Comparison of ENCODE assay signal across 9 cellular contexts in genomic region chr19:46862504-46862835, GRCh38. TPM values are rescaled to one million over a fixed set of nuclear protein-coding genes. Genes with fewer than 3 reads are reported as not detected.
A peak's percentile ranks its signal among the peaks of the same experiment; 100 is the strongest.
DNase-seq lines count a peak whose midpoint lies in the region; ATAC-seq, FAIRE-seq and TF ChIP-seq lines count a peak whose summit lies in the region.
"Had no signal": no experiment of that assay in that cellular context is flagged by ENCODE, and none has a peak within 500 bp of the region (broad histone marks: within the 10 kb centered on the region; RNA-seq: fewer than 3 reads in every experiment).

No MANE protein-coding gene starts in this region.

- no peak overlapping the region for H2AFZ ChIP-seq in GM12878 (ENCODE audit: control insufficient read depth, low read depth, low read length)

- peaks cover 65% of the 10 kb centered on the region for H3K79me2 ChIP-seq in GM12878 (ENCODE audit: control insufficient read depth, insufficient read depth, low read length)

- TF ChIP-seq EP300 in GM12878 (IDR thresholded peaks at IDR 0.05; ENCODE audit: borderline replicate concordance in 1 of 2, control insufficient read depth in 1 of 2, low read depth in 2 of 2, low read length in 2 of 2), result no peak

- SMC1A ChIA-PET in GM12878 (lab: Charles Lee; ENCODE audit: uncharacterized antibody, unreplicated experiment), result interaction anchor here (0.8 to 2.5 kb wide), 7 partner anchors 23 to 173 kb away, joined by 3 to 11 read pairs (median 4); no protein-coding TSS in a partner anchor

- peak overlapping the region; percentile 75 for H3K4me2 ChIP-seq in GM12878 (ENCODE audit: control insufficient read depth, insufficient read depth)

- no peak for TF ChIP-seq RAD21 in GM12878 (IDR thresholded peaks at IDR 0.05; ENCODE audit: insufficient read depth, low read depth, low read length)

- WGBS in GM12878 (ENCODE audit: insufficient coverage, insufficient replicate concordance, low lambda C conversion rate, missing lambda C conversion rate), result 64% methylated on average over 9 of the region's 9 CpGs
- 53% methylated on average over 9 of the region's 9 CpGs for WGBS in thymus

- no peak for DNase-seq in GM12878 (ENCODE audit: low read depth, low spot score)
- peak in 1 of 2 donors; percentile 26 for DNase-seq in left lung
- DNase-seq in NCI-H82 (lab: John Stamatoyannopoulos, UW), result no peak
- DNase-seq: T1000 had no signal

- H3K4me3 ChIP-seq in HUES48 (ENCODE audit: low read depth, low read length), result peak overlapping the region; percentile 91
- peak overlapping the region; percentile 77 for H3K4me3 ChIP-seq in GM12878
- H3K4me3 ChIP-seq in left lung, result peak overlapping the region; percentile 74 to 88
- H3K4me3 ChIP-seq in thymus (ENCODE audit: low read length), result peak overlapping the region; percentile 76

- no peak for ATAC-seq in GM12878
- no peak for ATAC-seq in left lung
- ATAC-seq in HG03039 (IDR thresholded peaks at IDR 0.05; ENCODE audit: unreplicated experiment), result no peak
- ATAC-seq in GM21825 (IDR thresholded peaks at IDR 0.05; ENCODE audit: unreplicated experiment), result no peak
- ATAC-seq in HG02938 (IDR thresholded peaks at IDR 0.05; ENCODE audit: unreplicated experiment), result no peak

- in situ Hi-C loops in GM12878 (cut with MboI), result no loop called here

- H4K20me1 ChIP-seq in GM12878 (ENCODE audit: control insufficient read depth, insufficient read depth), result peaks cover 6% of the 10 kb centered on the region

- TF ChIP-seq POLR2A in GM12878 (IDR thresholded peaks at IDR 0.05; ENCODE audit: low read depth, low read length), result no peak

- BruUV-seq in GM12878 (replicated peaks; lab: Mats Ljungman, UMichigan), result no TSS peak

- no peak overlapping the region for H3K27ac ChIP-seq in HUES48 (ENCODE audit: low read depth, low read length)
- peak overlapping the region; percentile 68 for H3K27ac ChIP-seq in GM12878 (ENCODE audit: control insufficient read depth, insufficient read depth)
- H3K27ac ChIP-seq in left lung, result peak overlapping the region; percentile 94 to 98
- no peak overlapping the region for H3K27ac ChIP-seq in thymus (ENCODE audit: low read depth)

- H3K9ac ChIP-seq in HUES48 (ENCODE audit: low read depth, low read length), result no peak overlapping the region
- H3K9ac ChIP-seq in GM12878 (ENCODE audit: control insufficient read depth, insufficient read depth, low read length), result peak overlapping the region; percentile 86

- RAD21 ChIA-PET in GM12878 (lab: Charles Lee; ENCODE audit: unreplicated experiment), result interaction anchor here (0.6 to 2.7 kb wide), 6 partner anchors 30 to 1093 kb away, joined by 3 to 11 read pairs (median 4); no protein-coding TSS in a partner anchor

- H3K27me3 ChIP-seq in HUES48 (ENCODE audit: control insufficient read depth, insufficient read depth, low read length), result no peaks in the 10 kb centered on the region
- H3K27me3 ChIP-seq in GM12878 (replicated peaks in 1 of 2; ENCODE audit: control insufficient read depth in 2 of 2, insufficient read depth in 2 of 2, low read length in 1 of 2), result no peaks in the 10 kb centered on the region
- H3K27me3 ChIP-seq in left lung, result no peaks in the 10 kb centered on the region
- H3K27me3 ChIP-seq in thymus (ENCODE audit: control insufficient read depth, insufficient read depth), result no peaks in the 10 kb centered on the region

- POLR2A ChIA-PET in GM12878 (lab: Charles Lee), result interaction anchor here (0.5 to 1.6 kb wide), 5 partner anchors 11 to 663 kb away, joined by 3 to 8 read pairs (median 4); no protein-coding TSS in a partner anchor

- H3K9me3 ChIP-seq in HUES48 (ENCODE audit: control insufficient read depth, insufficient read depth, low read length), result no peaks in the 10 kb centered on the region
- H3K9me3 ChIP-seq in GM12878 (replicated peaks; ENCODE audit: control insufficient read depth, insufficient read depth, low read length), result no peaks in the 10 kb centered on the region
- no peaks in the 10 kb centered on the region for H3K9me3 ChIP-seq in left lung
- H3K9me3 ChIP-seq in thymus (ENCODE audit: control insufficient read depth), result no peaks in the 10 kb centered on the region

- H3K36me3 ChIP-seq in HUES48 (ENCODE audit: control insufficient read depth, insufficient read depth, low read length), result no peaks in the 10 kb centered on the region
- H3K36me3 ChIP-seq in GM12878 (ENCODE audit: control insufficient read depth in 2 of 2, insufficient read depth in 2 of 2, low read length in 1 of 2), result no peaks in the 10 kb centered on the region; a peak in 1 of 4 replicates
- no peaks in the 10 kb centered on the region for H3K36me3 ChIP-seq in left lung
- H3K36me3 ChIP-seq in thymus (ENCODE audit: control insufficient read depth, insufficient read depth), result no peaks in the 10 kb centered on the region

- CTCF ChIA-PET in GM12878 (lab: Yijun Ruan, JAX), result interaction anchor here (0.8 to 3.0 kb wide), 7 partner anchors 55 to 150 kb away, joined by 3 to 20 read pairs (median 4); no protein-coding TSS in a partner anchor

- no peak for FAIRE-seq in GM12878 (lab: Jason Lieb, UNC)

- H3K4me1 ChIP-seq in HUES48 (ENCODE audit: control insufficient read depth, insufficient read depth, low read length) (peaks cover 44% of the 10 kb centered on the region), GM12878 (ENCODE audit: control insufficient read depth, insufficient read depth, low read length) (peaks cover 5% of the 10 kb centered on the region; the same call in 1 of the 2 replicates), left lung (peaks cover 17 to 69% of the 10 kb centered on the region in 2 donors), thymus (ENCODE audit: control insufficient read depth, insufficient read depth, low read length) (peaks cover 15% of the 10 kb centered on the region)

- TF ChIP-seq CTCF in GM12878 (IDR thresholded peaks at IDR 0.05 in 2 of 3, conservative IDR thresholded peaks at IDR 0.05 in 1 of 3; ENCODE audit: control insufficient read depth in 2 of 3, extremely low read depth in 1 of 3, insufficient read depth in 1 of 3, low read depth in 3 of 3, low read length in 3 of 3), result no peak
- TF ChIP-seq CTCF in left lung (IDR thresholded peaks at IDR 0.05), result no peak

- intact Hi-C loops in GM12878 (cut with micrococcal nuclease; ENCODE audit: unreplicated experiment) (no loop called here), left lung (cut with DNase I) (loop anchor here in 1 of 2 donors (10.0 kb wide), 1 partner anchor 52 kb away; no protein-coding TSS in a partner anchor)

TF ChIP-seq in GM12878, 131 proteins besides CTCF, POLR2A, EP300 and RAD21:
- TF ChIP-seq CBX3 (IDR thresholded peaks at IDR 0.05; ENCODE audit: borderline replicate concordance, low read depth) (no peak), GATAD2B (conservative IDR thresholded peaks at IDR 0.05; ENCODE audit: low read depth) (no peak), NBN (IDR thresholded peaks at IDR 0.05) (no peak), CHD1 (IDR thresholded peaks at IDR 0.05; ENCODE audit: low read depth, low read length) (no peak), ZNF217 (IDR thresholded peaks at IDR 0.05) (no peak), FOXK2 (IDR thresholded peaks at IDR 0.05) (no peak), ZBED1 (IDR thresholded peaks at IDR 0.05; ENCODE audit: borderline replicate concordance) (no peak)
TF ChIP-seq in GM12878: peak in this region for 0.

RNA-seq across cellular contexts. Expression of gene ARHGAP35, which starts 1.7 kb away (rescaled TPM):
- 43.6 and 43.9 TPM in 2 replicates for total RNA-seq in GM12878 (2013; cell fraction: nucleolus; rRNA removed)
- 14.8 and 16.0 TPM in 2 replicates for total RNA-seq in GM12878 (2014; rRNA removed)
- 16.2 and 17.6 TPM in 2 replicates for total RNA-seq in GM12878 (2014; rRNA removed; fragmentation: Illumina TruSeq; extraction: Trizol)
- 28.0 and 29.9 TPM in 2 replicates for total RNA-seq in GM12878 (2021)
- 6.8 TPM for polyA plus RNA-seq in GM12878 (2011; ENCODE audit: low read depth)
- polyA plus RNA-seq in GM12878 (2011; rRNA removed), result 8.4 and 11.8 TPM in 2 replicates
- polyA plus RNA-seq in GM12878 (2011; cell fraction: cytosol; rRNA removed), result 8.6 and 9.5 TPM in 2 replicates
- 13.4 and 16.9 TPM in 2 replicates for polyA plus RNA-seq in GM12878 (2011; cell fraction: nucleus; rRNA removed)
- polyA plus RNA-seq in GM12878 (2012), result 11.4 and 11.7 TPM in 2 replicates
- 15.3 and 18.6 TPM in 2 replicates for polyA plus RNA-seq in GM12878 (2014; fragmentation: Illumina TruSeq; extraction: Trizol)
- under 1 TPM; 0.85 to 0.95 TPM for polyA plus RNA-seq in GM12878 (2014; fragmentation: Nextera tagmentation; extraction: Ambion mirVana)
- polyA plus RNA-seq in GM12878 (2014; rRNA removed), result 11.3 and 13.6 TPM in 2 replicates
- polyA plus RNA-seq in GM12878 (2016; fragmentation: Nextera tagmentation; extraction: Ambion mirVana), result 1 to 10 TPM; 5.7 to 6.1 TPM
- polyA minus RNA-seq in GM12878 (2011; rRNA and poly(A)+ RNA removed), result 27.0 and 31.1 TPM in 2 replicates
- polyA minus RNA-seq in GM12878 (2011; cell fraction: cytosol; rRNA and poly(A)+ RNA removed), result 8.7 and 10.0 TPM in 2 replicates
- polyA minus RNA-seq in GM12878 (2011; cell fraction: nucleus; rRNA and poly(A)+ RNA removed), result 15.5 and 23.9 TPM in 2 replicates
- 10 to 100 TPM; 52.6 to 53.4 TPM for total RNA-seq in left lung
- 8.8 TPM for polyA plus RNA-seq in thymus

RNA-seq across cellular contexts. Expression of gene AP2S1, which starts 11.8 kb away (rescaled TPM):
- 6.9 and 13.7 TPM in 2 replicates for total RNA-seq in GM12878 (2013; cell fraction: nucleolus; rRNA removed)
- total RNA-seq in GM12878 (2014; rRNA removed) (141 and 144 TPM in 2 replicates), GM12878 (2014; rRNA removed; fragmentation: Illumina TruSeq; extraction: Trizol) (58.1 and 61.0 TPM in 2 replicates), GM12878 (2021) (121 and 140 TPM in 2 replicates), left lung (100 to 1,000 TPM; 152 to 163 TPM)
- 57.5 TPM for polyA plus RNA-seq in GM12878 (2011; ENCODE audit: low read depth)
- polyA plus RNA-seq in GM12878 (2011; rRNA removed) (65.3 and 87.2 TPM in 2 replicates), GM12878 (2014; fragmentation: Illumina TruSeq; extraction: Trizol) (29.3 and 50.5 TPM in 2 replicates), GM12878 (2014; fragmentation: Nextera tagmentation; extraction: Ambion mirVana) (10 to 100 TPM; 10.8 to 46.6 TPM), GM12878 (2014; rRNA removed) (144 and 167 TPM in 2 replicates), GM12878 (2016; fragmentation: Nextera tagmentation; extraction: Ambion mirVana) (100 to 1,000 TPM; 228 to 239 TPM), thymus (88.0 TPM)
- 109 and 141 TPM in 2 replicates for polyA plus RNA-seq in GM12878 (2011; cell fraction: cytosol; rRNA removed)
- 64.7 and 67.0 TPM in 2 replicates for polyA plus RNA-seq in GM12878 (2011; cell fraction: nucleus; rRNA removed)
- polyA plus RNA-seq in GM12878 (2012), result 78.2 and 89.1 TPM in 2 replicates
- polyA minus RNA-seq in GM12878 (2011; rRNA and poly(A)+ RNA removed), result 37.4 and 51.6 TPM in 2 replicates
- 31.5 and 43.0 TPM in 2 replicates for polyA minus RNA-seq in GM12878 (2011; cell fraction: cytosol; rRNA and poly(A)+ RNA removed)
- polyA minus RNA-seq in GM12878 (2011; cell fraction: nucleus; rRNA and poly(A)+ RNA removed), result 7.5 and 21.1 TPM in 2 replicates

Comparison
In these comparisons a context has a peak if more than half of its experiments do, and no peak if none do; other contexts are left out.
1. H3K27ac ChIP-seq: peak in GM12878 (single experiment) and left lung (2 of 2); none in HUES48 (single experiment) and thymus (single experiment).
2. Peak in every context shown above with its lines, with median percentiles within 50 percentile points of each other: H3K4me3 ChIP-seq.